8 cellular contexts compared by ENCODE assay signal in the genomic region with DNA sequence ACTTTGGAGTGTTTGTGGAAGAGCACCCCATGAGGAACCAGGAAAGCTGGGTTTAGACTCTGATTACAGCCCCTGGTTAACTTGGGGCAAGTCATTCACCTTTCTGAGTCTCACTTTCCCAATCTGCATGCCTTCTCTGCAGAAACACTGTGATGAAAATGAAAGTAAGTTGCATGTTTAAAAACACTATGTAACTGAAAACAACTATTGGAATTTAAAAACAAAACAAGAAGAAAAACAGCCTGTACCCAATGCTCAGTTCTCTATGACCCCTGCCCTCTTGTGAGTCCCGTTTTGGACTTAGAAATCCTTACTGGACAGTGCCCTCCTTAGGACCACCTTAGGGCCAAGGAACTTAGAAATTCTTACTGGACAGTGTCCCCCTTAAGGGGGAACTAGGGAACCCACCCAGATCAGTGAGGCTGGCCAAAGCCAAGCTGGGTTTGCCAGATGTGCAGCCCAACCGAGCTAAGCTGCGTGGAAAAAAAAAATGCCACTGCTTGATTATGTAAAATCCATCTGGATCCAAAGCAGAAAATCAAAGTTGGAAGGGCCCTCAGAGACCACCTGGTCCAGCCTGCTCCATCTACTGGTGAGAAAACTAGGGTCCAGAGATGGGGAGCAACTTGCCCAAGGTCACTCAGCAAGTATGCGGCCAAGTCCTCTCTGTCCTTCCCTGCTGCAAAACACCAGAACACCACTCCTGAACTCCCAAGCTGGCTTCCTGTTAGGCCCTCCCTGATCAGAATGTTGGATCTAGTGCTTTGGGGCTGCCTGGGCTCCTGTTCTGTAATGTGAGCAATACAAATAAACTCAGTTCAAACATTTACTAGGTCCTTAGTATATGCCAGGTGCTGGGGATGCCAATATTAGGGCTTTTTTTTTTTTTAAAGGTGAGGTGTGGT.
A peak's percentile ranks its signal among the peaks of the same experiment; 100 is the strongest.
DNase-seq lines count a peak whose midpoint lies in the region; ATAC-seq and TF ChIP-seq lines count a peak whose summit lies in the region.
"Had no signal": no experiment of that assay in that cellular context is flagged by ENCODE, and none has a peak within 500 bp of the region (broad histone marks: within the 10 kb centered on the region; RNA-seq: fewer than 3 reads in every experiment).

No MANE protein-coding gene starts in this region.

- 25 to 27% methylated on average over 4 of the region's 4 CpGs for WGBS in testis, 2 donors

- ATAC-seq in GM21786 (IDR thresholded peaks at IDR 0.05; ENCODE audit: unreplicated experiment) (peak; percentile 55), left colon (peak; percentile 83), GM18873 (IDR thresholded peaks at IDR 0.05; ENCODE audit: low FRiP score, unreplicated experiment) (no peak), HG03571 (IDR thresholded peaks at IDR 0.05; ENCODE audit: unreplicated experiment) (no peak), GM21381 (IDR thresholded peaks at IDR 0.05; ENCODE audit: unreplicated experiment) (no peak)

- H3K27ac ChIP-seq in testis, result peak overlapping the region; percentile 88 to 93
- H3K27ac ChIP-seq: cardiac muscle cell had no signal

- H3K27ac Mint-ChIP-seq in activated T-helper 2 cell treated with anti-CD3 and anti-CD28 coated beads, Interferon-gamma antibody, Interleukin-2, Interleukin-4, amounts not matched to agents 10 μg/mL and 5 μg/mL and 100 μg/mL, durations not matched to agents 14 hours and 24 hours and 36 hours, result peak overlapping the region; percentile 95

- no peak for TF ChIP-seq POLR2A in testis (IDR thresholded peaks at IDR 0.05)

- H3K4me1 Mint-ChIP-seq in activated T-helper 2 cell treated with anti-CD3 and anti-CD28 coated beads, Interferon-gamma antibody, Interleukin-2, Interleukin-4, amounts not matched to agents 10 μg/mL and 5 μg/mL and 100 μg/mL, durations not matched to agents 14 hours and 24 hours and 36 hours (ENCODE audit: low read depth), result peaks cover 54% of the 10 kb centered on the region

- no peaks in the 10 kb centered on the region for H3K9me3 ChIP-seq in testis

- intact Hi-C loops in activated T-helper 2 cell treated with anti-CD3 and anti-CD28 coated beads, Interferon-gamma antibody, Interleukin-2, Interleukin-4, amounts not matched to agents 10 μg/mL and 5 μg/mL and 100 μg/mL, durations not matched to agents 14 hours and 24 hours and 36 hours (cut with micrococcal nuclease), result loop anchor here (1.0 to 2.0 kb wide), 2 partner anchors 47 to 212 kb away; no protein-coding TSS in a partner anchor
- intact Hi-C loops in left colon (cut with DNase I, micrococcal nuclease) (loop anchor here in 1 of 2 donors (5.0 kb wide), 1 partner anchor 125 kb away; no protein-coding TSS in a partner anchor), testis (cut with DNase I; ENCODE audit: low total_unique reads) (no loop called here)

- peaks cover 25% of the 10 kb centered on the region for H3K36me3 Mint-ChIP-seq in activated T-helper 2 cell treated with anti-CD3 and anti-CD28 coated beads, Interferon-gamma antibody, Interleukin-2, Interleukin-4, amounts not matched to agents 10 μg/mL and 5 μg/mL and 100 μg/mL, durations not matched to agents 14 hours and 24 hours and 36 hours (ENCODE audit: low read depth)

- TF ChIP-seq CTCF in testis (IDR thresholded peaks at IDR 0.05), result no peak

- H3K27me3 ChIP-seq in testis, result no peaks in the 10 kb centered on the region
- H3K27me3 ChIP-seq: cardiac muscle cell had no signal

- no peaks in the 10 kb centered on the region for H3K27me3 Mint-ChIP-seq in activated T-helper 2 cell treated with anti-CD3 and anti-CD28 coated beads, Interferon-gamma antibody, Interleukin-2, Interleukin-4, amounts not matched to agents 10 μg/mL and 5 μg/mL and 100 μg/mL, durations not matched to agents 14 hours and 24 hours and 36 hours (ENCODE audit: low read depth)

- peak overlapping the region; percentile 59 for H3K4me3 Mint-ChIP-seq in activated T-helper 2 cell treated with anti-CD3 and anti-CD28 coated beads, Interferon-gamma antibody, Interleukin-2, Interleukin-4, amounts not matched to agents 10 μg/mL and 5 μg/mL and 100 μg/mL, durations not matched to agents 14 hours and 24 hours and 36 hours (ENCODE audit: low read depth)

- H3K4me3 ChIP-seq in testis, result no peak overlapping the region
- H3K4me3 ChIP-seq: cardiac muscle cell had no signal

- peaks cover 88% of the 10 kb centered on the region for H3K4me1 ChIP-seq in testis

- no peak for DNase-seq in activated T-helper 2 cell treated with anti-CD3 and anti-CD28 coated beads, Interferon-gamma antibody, Interleukin-2, Interleukin-4, amounts not matched to agents 10 μg/mL and 5 μg/mL and 100 μg/mL, durations not matched to agents 14 hours and 24 hours and 36 hours (ENCODE audit: low spot score)
- DNase-seq in left colon (peak; percentile 51 to 67), testis (peak; percentile 85)

- H3K36me3 ChIP-seq in testis (ENCODE audit: low read depth, missing control alignments), result no peaks in the 10 kb centered on the region

- H3K9me3 Mint-ChIP-seq in activated T-helper 2 cell treated with anti-CD3 and anti-CD28 coated beads, Interferon-gamma antibody, Interleukin-2, Interleukin-4, amounts not matched to agents 10 μg/mL and 5 μg/mL and 100 μg/mL, durations not matched to agents 14 hours and 24 hours and 36 hours, result no peaks in the 10 kb centered on the region

Comparison
In these comparisons a context has a peak if more than half of its experiments do, and no peak if none do; other contexts are left out.
1. ATAC-seq: peak in GM21786 (single experiment) and left colon (single experiment); none in GM18873 (single experiment), HG03571 (single experiment) and GM21381 (single experiment).